28 cellular contexts compared by ENCODE assay signal in genomic region chr1:108742268-108742667, GRCh38. TPM values are rescaled to one million over a fixed set of nuclear protein-coding genes. Genes with fewer than 3 reads are reported as not detected.
DNase-seq lines count a peak whose midpoint lies in the region; ATAC-seq and TF ChIP-seq lines count a peak whose summit lies in the region.
"Had no signal": no experiment of that assay in that cellular context is flagged by ENCODE, and none has a peak within 500 bp of the region (broad histone marks: within the 10 kb centered on the region; RNA-seq: fewer than 3 reads in every experiment).

No MANE protein-coding gene starts in this region.

- H3K27ac Mint-ChIP-seq in stimulated activated naive B cell treated with anti-CD40 and anti-IgM and Interleukin-4, amounts not matched to agents 10 μg/mL and 1 μg/mL and 100 μg/mL, for 72 hours = peak overlapping the region; percentile 31
- H3K27ac Mint-ChIP-seq in CD14-positive monocyte = no peak overlapping the region
- no peak overlapping the region for H3K27ac Mint-ChIP-seq in activated T-helper 1 cell treated with anti-CD3 and anti-CD28 coated beads, Interleukin-12 subunit alpha, Interleukin-12 subunit beta, Interleukin-2, Interleukin-4 antibody, amounts not matched to agents 30 ng/mL and 10 ng/mL and 1 ng/mL, durations not matched to agents 14 hours and 24 hours and 36 hours
- H3K27ac Mint-ChIP-seq: HFFc6; T-helper 1 cell treated with Interleukin-12 subunit alpha and Interleukin-12 subunit beta and Interleukin-4 antibody, amounts not matched to agents 30 μg/mL and 1 μg/mL, for 36 hours had no signal

- POLR2A ChIA-PET in HEK293 (lab: Yijun Ruan, JAX) = no interaction called here

- intact Hi-C loops in head of caudate nucleus (cut with DNase I) (no loop called here), CD14-positive monocyte (cut with micrococcal nuclease) (loop anchor here in 1 of 2 donors (10.0 kb wide), 1 partner anchor 177 kb away; the partner anchor contains the start of gene EEIG2), Right ventricle myocardium superior (cut with DNase I) (loop anchor here (10.0 kb wide), 1 partner anchor 47 kb away; the partner anchor contains the start of gene PRPF38B)
- intact Hi-C loops in activated T-helper 1 cell treated with anti-CD3 and anti-CD28 coated beads, Interleukin-12 subunit alpha, Interleukin-12 subunit beta, Interleukin-2, Interleukin-4 antibody, amounts not matched to agents 30 ng/mL and 10 ng/mL and 1 ng/mL, durations not matched to agents 14 hours and 24 hours and 36 hours (cut with micrococcal nuclease) = no loop called here

- H3K9me3 Mint-ChIP-seq in stimulated activated naive B cell treated with anti-CD40 and anti-IgM and Interleukin-4, amounts not matched to agents 10 μg/mL and 1 μg/mL and 100 μg/mL, for 72 hours = no peaks in the 10 kb centered on the region
- H3K9me3 Mint-ChIP-seq in CD14-positive monocyte = no peaks in the 10 kb centered on the region
- H3K9me3 Mint-ChIP-seq in activated T-helper 1 cell treated with anti-CD3 and anti-CD28 coated beads, Interleukin-12 subunit alpha, Interleukin-12 subunit beta, Interleukin-2, Interleukin-4 antibody, amounts not matched to agents 30 ng/mL and 10 ng/mL and 1 ng/mL, durations not matched to agents 14 hours and 24 hours and 36 hours = no peaks in the 10 kb centered on the region
- H3K9me3 Mint-ChIP-seq: HFFc6; T-helper 1 cell treated with Interleukin-12 subunit alpha and Interleukin-12 subunit beta and Interleukin-4 antibody, amounts not matched to agents 30 μg/mL and 1 μg/mL, for 36 hours had no signal

- peaks cover under 1 to 3% of the 10 kb centered on the region in 2 donors for H3K4me1 Mint-ChIP-seq in stimulated activated naive B cell treated with anti-CD40 and anti-IgM and Interleukin-4, amounts not matched to agents 10 μg/mL and 1 μg/mL and 100 μg/mL, for 72 hours
- peaks cover 6% of the 10 kb centered on the region for H3K4me1 Mint-ChIP-seq in CD14-positive monocyte
- H3K4me1 Mint-ChIP-seq in activated T-helper 1 cell treated with anti-CD3 and anti-CD28 coated beads, Interleukin-12 subunit alpha, Interleukin-12 subunit beta, Interleukin-2, Interleukin-4 antibody, amounts not matched to agents 30 ng/mL and 10 ng/mL and 1 ng/mL, durations not matched to agents 14 hours and 24 hours and 36 hours (ENCODE audit: low read depth) = peaks cover 9% of the 10 kb centered on the region

- H3K27ac ChIP-seq in HEK293 (ENCODE audit: extremely low read depth, low read depth, low read length) = no peak overlapping the region
- H3K27ac ChIP-seq: A549 had no signal

- no peak for ATAC-seq in stimulated activated naive B cell treated with anti-CD40 and anti-IgM and Interleukin-4, amounts not matched to agents 10 μg/mL and 1 μg/mL and 100 μg/mL, for 72 hours (replicated peaks)
- no peak for ATAC-seq in Right ventricle myocardium superior (ENCODE audit: poor library complexity)
- ATAC-seq: A549, Right ventricle myocardium inferior had no signal

- H3K4me3 Mint-ChIP-seq in stimulated activated naive B cell treated with anti-CD40 and anti-IgM and Interleukin-4, amounts not matched to agents 10 μg/mL and 1 μg/mL and 100 μg/mL, for 72 hours = no peak overlapping the region
- H3K4me3 Mint-ChIP-seq in CD14-positive monocyte = no peak overlapping the region
- H3K4me3 Mint-ChIP-seq in activated T-helper 1 cell treated with anti-CD3 and anti-CD28 coated beads, Interleukin-12 subunit alpha, Interleukin-12 subunit beta, Interleukin-2, Interleukin-4 antibody, amounts not matched to agents 30 ng/mL and 10 ng/mL and 1 ng/mL, durations not matched to agents 14 hours and 24 hours and 36 hours = no peak overlapping the region
- H3K4me3 Mint-ChIP-seq: CD4-positive, alpha-beta memory T cell; HFFc6; T-helper 1 cell treated with Interleukin-12 subunit alpha and Interleukin-12 subunit beta and Interleukin-4 antibody, amounts not matched to agents 30 μg/mL and 1 μg/mL, for 36 hours had no signal

- CTCF ChIA-PET in HEK293 (lab: Yijun Ruan, JAX) = no interaction called here

- no peaks in the 10 kb centered on the region for H3K27me3 Mint-ChIP-seq in stimulated activated naive B cell treated with anti-CD40 and anti-IgM and Interleukin-4, amounts not matched to agents 10 μg/mL and 1 μg/mL and 100 μg/mL, for 72 hours
- peaks cover 0 to 2% (median 0%) of the 10 kb centered on the region in 3 donors for H3K27me3 Mint-ChIP-seq in CD14-positive monocyte (ENCODE audit: low read depth in 3 of 3)
- peaks cover 7% of the 10 kb centered on the region for H3K27me3 Mint-ChIP-seq in activated T-helper 1 cell treated with anti-CD3 and anti-CD28 coated beads, Interleukin-12 subunit alpha, Interleukin-12 subunit beta, Interleukin-2, Interleukin-4 antibody, amounts not matched to agents 30 ng/mL and 10 ng/mL and 1 ng/mL, durations not matched to agents 14 hours and 24 hours and 36 hours (ENCODE audit: insufficient read depth)
- H3K27me3 Mint-ChIP-seq: CD4-positive, alpha-beta memory T cell had no signal

- no peaks in the 10 kb centered on the region for H3K36me3 ChIP-seq in HEK293 (ENCODE audit: control insufficient read depth in 2 of 2, insufficient read depth in 1 of 2, low read length in 2 of 2)
- H3K36me3 ChIP-seq: MG63 had no signal

- peak; percentile 11 for DNase-seq in NCI-H82 (lab: John Stamatoyannopoulos, UW)
- DNase-seq in NCI-H82 treated with DMSO at 0.1 percent for 48 hours (lab: John Stamatoyannopoulos, UW; ENCODE audit: unreplicated experiment) = no peak
- peak in 23 of 42 donors; percentile 20 to 80 (median 43) for DNase-seq in head of caudate nucleus
- DNase-seq in stimulated activated naive B cell treated with anti-CD40 and anti-IgM and Interleukin-4, amounts not matched to agents 10 μg/mL and 1 μg/mL and 100 μg/mL, for 72 hours = no peak
- DNase-seq in CD14-positive monocyte (ENCODE audit: low spot score) = no peak
- no peak for DNase-seq in activated T-helper 1 cell treated with anti-CD3 and anti-CD28 coated beads, Interleukin-12 subunit alpha, Interleukin-12 subunit beta, Interleukin-2, Interleukin-4 antibody, amounts not matched to agents 30 ng/mL and 10 ng/mL and 1 ng/mL, durations not matched to agents 14 hours and 24 hours and 36 hours (ENCODE audit: low spot score)
- no peak for DNase-seq in Right ventricle myocardium superior
- DNase-seq: Caco-2; CD4-positive, alpha-beta memory T cell; DMS153; GDM1; HFFc6; MG63; NCI-H1048; NCI-H1417 treated with DMSO at 0.1 percent for 48 hours; NCI-H187; NCI-H2107; NCI-H345; NCI-H524; NCI-H774 had no signal

- TF ChIP-seq CTCF in HEK293 (tag by site-specific recombination; IDR thresholded peaks at IDR 0.05) = no peak
- no peak for TF ChIP-seq CTCF in CD14-positive monocyte (IDR thresholded peaks at IDR 0.05)

- peaks cover 3 to 6% of the 10 kb centered on the region in 2 donors for H3K36me3 Mint-ChIP-seq in stimulated activated naive B cell treated with anti-CD40 and anti-IgM and Interleukin-4, amounts not matched to agents 10 μg/mL and 1 μg/mL and 100 μg/mL, for 72 hours
- H3K36me3 Mint-ChIP-seq in CD14-positive monocyte = no peaks in the 10 kb centered on the region
- peaks cover 1% of the 10 kb centered on the region for H3K36me3 Mint-ChIP-seq in activated T-helper 1 cell treated with anti-CD3 and anti-CD28 coated beads, Interleukin-12 subunit alpha, Interleukin-12 subunit beta, Interleukin-2, Interleukin-4 antibody, amounts not matched to agents 30 ng/mL and 10 ng/mL and 1 ng/mL, durations not matched to agents 14 hours and 24 hours and 36 hours (ENCODE audit: low read depth)

- H3K4me1 ChIP-seq in HEK293 (ENCODE audit: control insufficient read depth, insufficient read depth, low read length) = no peaks in the 10 kb centered on the region
- H3K4me1 ChIP-seq: A549, Caco-2 had no signal

- H3K4me3 ChIP-seq in HEK293 (ENCODE audit: low read depth, low read length) = no peak overlapping the region
- H3K4me3 ChIP-seq: A549, MG63 had no signal

- H3K9me3 ChIP-seq in HEK293 (ENCODE audit: control insufficient read depth, insufficient read depth, low read depth, low read length) = no peaks in the 10 kb centered on the region
- H3K9me3 ChIP-seq: A549, Caco-2, MG63 had no signal

TF ChIP-seq in HEK293, 187 proteins besides CTCF, POLR2A, EP300 and RAD21 (continues in another document):
- TF ChIP-seq ZNF16 (tag by site-specific recombination; IDR thresholded peaks at IDR 0.05; ENCODE audit: low read depth) (no peak), SCRT2 (tag by site-specific recombination; IDR thresholded peaks at IDR 0.05) (peak; percentile 86), SP2 (tag by site-specific recombination; IDR thresholded peaks at IDR 0.05) (no peak), ZBTB49 (tag by site-specific recombination; IDR thresholded peaks at IDR 0.05; ENCODE audit: low read depth) (no peak)

RNA-seq across cellular contexts. Expression of gene STXBP3, which starts 4.2 kb away (rescaled TPM):
- polyA plus RNA-seq in CD14-positive monocyte = 10 to 100 TPM; 48.3 to 56.2 TPM
- 39.6 and 42.4 TPM in 2 replicates for total RNA-seq in activated T-helper 1 cell treated with anti-CD3 and anti-CD28 coated beads, Interleukin-12 subunit alpha, Interleukin-12 subunit beta, Interleukin-2, Interleukin-4 antibody, amounts not matched to agents 30 ng/mL and 10 ng/mL and 1 ng/mL, durations not matched to agents 14 hours and 24 hours and 36 hours
- total RNA-seq in Right ventricle myocardium superior = 23.0 TPM

RNA-seq across cellular contexts. Expression of gene FNDC7, which starts 29.6 kb away (rescaled TPM):
- not detected for polyA plus RNA-seq in CD14-positive monocyte
- 0.05 TPM in 1 of 2 replicates, not detected in the other for total RNA-seq in activated T-helper 1 cell treated with anti-CD3 and anti-CD28 coated beads, Interleukin-12 subunit alpha, Interleukin-12 subunit beta, Interleukin-2, Interleukin-4 antibody, amounts not matched to agents 30 ng/mL and 10 ng/mL and 1 ng/mL, durations not matched to agents 14 hours and 24 hours and 36 hours
- total RNA-seq in Right ventricle myocardium superior = not detected
- total RNA-seq: Caco-2, H4, LHCN-M2, Right ventricle myocardium inferior, SK-MEL-5 had no signal
- polyA plus RNA-seq: A549, BJ had no signal

RNA-seq across cellular contexts. Expression of gene PRPF38B, which starts 50.2 kb away (rescaled TPM):
- 1 to 10 TPM; 4.9 to 8.3 TPM for polyA plus RNA-seq in CD14-positive monocyte
- 94.4 and 99.8 TPM in 2 replicates for total RNA-seq in activated T-helper 1 cell treated with anti-CD3 and anti-CD28 coated beads, Interleukin-12 subunit alpha, Interleukin-12 subunit beta, Interleukin-2, Interleukin-4 antibody, amounts not matched to agents 30 ng/mL and 10 ng/mL and 1 ng/mL, durations not matched to agents 14 hours and 24 hours and 36 hours
- total RNA-seq in Right ventricle myocardium superior = 16.9 TPM

Comparison
In these comparisons a context has a peak if more than half of its experiments do, and no peak if none do; other contexts are left out.
1. DNase-seq: peak in NCI-H82 (single experiment) and head of caudate nucleus (23 of 42); none in NCI-H82 treated with DMSO at 0.1 percent for 48 hours (single experiment), stimulated activated naive B cell treated with anti-CD40 and anti-IgM and Interleukin-4, amounts not matched to agents 10 μg/mL and 1 μg/mL and 100 μg/mL, for 72 hours (single experiment), CD14-positive monocyte (single experiment), activated T-helper 1 cell treated with anti-CD3 and anti-CD28 coated beads, Interleukin-12 subunit alpha, Interleukin-12 subunit beta, Interleukin-2, Interleukin-4 antibody, amounts not matched to agents 30 ng/mL and 10 ng/mL and 1 ng/mL, durations not matched to agents 14 hours and 24 hours and 36 hours (single experiment) and Right ventricle myocardium superior (single experiment).